Comparison of ENCODE assay signal across 2 cellular contexts in genomic region chr1:97540346-97540888, GRCh38.
TF ChIP-seq lines count a peak whose summit lies in the region.

No MANE protein-coding gene starts in this region.

TF ChIP-seq in liver, 16 proteins besides CTCF, POLR2A, EP300 and RAD21 (continued from another document):
- peak; percentile 9 for TF ChIP-seq REST (IDR thresholded peaks at IDR 0.05)
- TF ChIP-seq TAF1 (conservative IDR thresholded peaks at IDR 0.05), result no peak
- TF ChIP-seq EGR1 (IDR thresholded peaks at IDR 0.05; ENCODE audit: low read depth in 2 of 2), result no peak
- TF ChIP-seq MAX (IDR thresholded peaks at IDR 0.05), result no peak
- no peak for TF ChIP-seq YY1 (IDR thresholded peaks at IDR 0.05)
- TF ChIP-seq GABPA (IDR thresholded peaks at IDR 0.05 in 1 of 2, conservative IDR thresholded peaks at IDR 0.05 in 1 of 2), result no peak
- no peak for TF ChIP-seq FOXA1 (IDR thresholded peaks at IDR 0.05)
- peak; percentile 25 for TF ChIP-seq ZBTB33 (IDR thresholded peaks at IDR 0.05)
- TF ChIP-seq JUND (IDR thresholded peaks at IDR 0.05), result peak in 1 of 2 donors; percentile 33
- peak; percentile 40 to 71 for TF ChIP-seq HNF4A (conservative IDR thresholded peaks at IDR 0.05)
- peak; percentile 21 for TF ChIP-seq HNF4G (IDR thresholded peaks at IDR 0.05)

TF ChIP-seq in HepG2, 621 proteins besides CTCF, POLR2A, EP300 and RAD21 (continued from another document):
- TF ChIP-seq ZNF646 (CRISPR knock-in tag; IDR thresholded peaks at IDR 0.05) (no peak), NFATC3 (CRISPR knock-in tag; IDR thresholded peaks at IDR 0.05) (no peak), PCBP2 (optimal IDR thresholded peaks at IDR 0.05; ENCODE audit: low read depth, low read length, poor library complexity, severe bottlenecking) (no peak), HNF4G (IDR thresholded peaks at IDR 0.05; ENCODE audit: borderline replicate concordance, low read depth, low read length) (no peak), HNF4G (CRISPR knock-in tag; IDR thresholded peaks at IDR 0.05; ENCODE audit: borderline replicate concordance, low read depth) (no peak), MIER2 (CRISPR knock-in tag; IDR thresholded peaks at IDR 0.05) (no peak), ZSCAN31 (CRISPR knock-in tag; IDR thresholded peaks at IDR 0.05; ENCODE audit: low read depth) (no peak), NR1H2 (CRISPR knock-in tag; IDR thresholded peaks at IDR 0.05; ENCODE audit: borderline replicate concordance, low read depth) (no peak), FOXA3 (CRISPR knock-in tag; IDR thresholded peaks at IDR 0.05) (no peak)
